In genomic region chr4:152997771-152998487, GRCh38 we compare ENCODE assay signal across 19 cellular contexts.
A peak's percentile ranks its signal among the peaks of the same experiment; 100 is the strongest.
DNase-seq lines count a peak whose midpoint lies in the region; ATAC-seq and TF ChIP-seq lines count a peak whose summit lies in the region.
"Had no signal": no experiment of that assay in that cellular context is flagged by ENCODE, and none has a peak within 500 bp of the region (broad histone marks: within the 10 kb centered on the region; RNA-seq: fewer than 3 reads in every experiment).

No MANE protein-coding gene starts in this region.

- no peaks in the 10 kb centered on the region for H4K20me1 ChIP-seq in PC-9 (ENCODE audit: insufficient read depth)

- peaks cover 26% of the 10 kb centered on the region for H3F3A ChIP-seq in PC-9 (ENCODE audit: insufficient read depth, low read depth)

- TSS peak; percentile 50 for BruUV-seq in PC-9 (replicated peaks; lab: Mats Ljungman, UMichigan)

- ATAC-seq in HG02642 (IDR thresholded peaks at IDR 0.05; ENCODE audit: poor library complexity, unreplicated experiment): no peak
- ATAC-seq: effector memory CD8-positive, alpha-beta T cell; right cardiac atrium had no signal

- CTCF ChIA-PET in PC-9 (lab: Charles Lee): interaction anchor here (0.5 kb wide), 1 partner anchor 62 kb away, joined by 3 read pairs; no protein-coding TSS in a partner anchor

- peak overlapping the region; percentile 84 for H3K27ac ChIP-seq in PC-9
- peak overlapping the region in 18 of 21 experiments; percentile 1 to 82 (median 58) for H3K27ac ChIP-seq in skin epidermis
- H3K27ac ChIP-seq: 22Rv1 had no signal

- H3K27me3 ChIP-seq in PC-9 (ENCODE audit: insufficient read depth, low read depth): no peaks in the 10 kb centered on the region

- no peak overlapping the region for H2AFZ ChIP-seq in PC-9

- TF ChIP-seq CTCF in PC-9 (conservative IDR thresholded peaks at IDR 0.05): no peak

- H3K4me2 ChIP-seq in PC-9: peak overlapping the region; percentile 72

- no peaks in the 10 kb centered on the region for H3K9me3 ChIP-seq in PC-9 (ENCODE audit: insufficient read depth, low read depth)

- intact Hi-C loops in PC-9 (cut with micrococcal nuclease; ENCODE audit: unreplicated experiment): loop anchor here (2.0 to 10.0 kb wide), 5 partner anchors 17 to 499 kb away; partner anchors contain the start of genes FHDC1 and TRIM2

- DNase-seq in NCI-H2029 (lab: John Stamatoyannopoulos, UW) (peak; percentile 36), NCI-H2029 treated with DMSO at 0.1 percent for 48 hours (lab: John Stamatoyannopoulos, UW) (no peak), PC-9 (peak; percentile 71 to 93), glomerular visceral epithelial cell (ENCODE audit: extremely low spot score) (peak; percentile 78), SW 1271 (lab: John Stamatoyannopoulos, UW) (no peak), NCI-H1048 (lab: John Stamatoyannopoulos, UW) (no peak)
- DNase-seq: activated CD8-positive, alpha-beta memory T cell treated with anti-CD3 and anti-CD28 coated beads for 24 hours; activated naive CD4-positive, alpha-beta T cell treated with Interleukin-2 at 50 U/mL for 16 hours; CD4-positive, CD25-positive, alpha-beta regulatory T cell; effector memory CD8-positive, alpha-beta T cell; left cardiac atrium; naive B cell; NCI-H1436; right cardiac atrium; SHP77; stimulated activated naive CD4-positive, alpha-beta T cell had no signal

- H3K4me1 ChIP-seq in PC-9 (replicated peaks; ENCODE audit: insufficient read depth): peaks cover 42% of the 10 kb centered on the region

- no peaks in the 10 kb centered on the region for H3K79me2 ChIP-seq in PC-9 (ENCODE audit: low read depth)

- POLR2A ChIA-PET in PC-9 (lab: Charles Lee; ENCODE audit: unreplicated experiment): interaction anchor here (0.7 kb wide), 2 partner anchors 9 to 29 kb away, joined by 3 to 21 read pairs; no protein-coding TSS in a partner anchor

- H3K36me3 ChIP-seq in PC-9 (ENCODE audit: low read depth): no peaks in the 10 kb centered on the region

- no peak overlapping the region for H3K4me3 ChIP-seq in PC-9
- H3K4me3 ChIP-seq in skin epidermis: no peak overlapping the region

- H3K9me2 ChIP-seq in PC-9 (ENCODE audit: insufficient read depth): no peaks in the 10 kb centered on the region

Comparison
In these comparisons a context has a peak if more than half of its experiments do, and no peak if none do; other contexts are left out.
1. DNase-seq: peak in NCI-H2029 (single experiment), PC-9 (2 of 2) and glomerular visceral epithelial cell (single experiment); none in NCI-H2029 treated with DMSO at 0.1 percent for 48 hours (single experiment), SW 1271 (0 of 2) and NCI-H1048 (single experiment).